Comparison of ENCODE assay signal across 23 cellular contexts in genomic region chr2:120624738-120625446, GRCh38.
"Had no signal": no experiment of that assay in that cellular context is flagged by ENCODE, and none has a peak within 500 bp of the region (broad histone marks: within the 10 kb centered on the region; RNA-seq: fewer than 3 reads in every experiment).

No MANE protein-coding gene starts in this region.

- H3K4me3 Mint-ChIP-seq: activated CD4-positive, alpha-beta T cell treated with anti-CD3 and anti-CD28 coated beads, Interleukin-2, amount 10 ng/mL, durations not matched to agents 24 days and 14 days; activated CD8-positive, alpha-beta T cell treated with anti-CD3 and anti-CD28 coated beads, Interleukin-2, amount 10 ng/mL, durations not matched to agents 7 days and 5 days; activated naive CD8-positive, alpha-beta T cell treated with anti-CD3 and anti-CD28 coated beads, Interleukin-2, amount 10 ng/mL, durations not matched to agents 7 days and 5 days; naive B cell; T-helper 1 cell treated with Interleukin-12 subunit alpha and Interleukin-12 subunit beta and Interleukin-4 antibody, amounts not matched to agents 30 μg/mL and 1 μg/mL, for 36 hours had no signal

- H3K36me3 ChIP-seq: brain microvascular endothelial cell had no signal

- DNase-seq: activated CD4-positive, alpha-beta T cell treated with anti-CD3 and anti-CD28 coated beads, Interleukin-2, amount 10 ng/mL, durations not matched to agents 24 days and 14 days; activated CD4-positive, CD25-positive, alpha-beta regulatory T cell; activated CD8-positive, alpha-beta memory T cell treated with anti-CD3 and anti-CD28 coated beads, Interleukin-2, amount 50 U/mL, for 48 hours; activated CD8-positive, alpha-beta T cell treated with anti-CD3 and anti-CD28 coated beads, Interleukin-2, amount 10 ng/mL, durations not matched to agents 7 days and 5 days; activated naive CD4-positive, alpha-beta T cell; activated naive CD8-positive, alpha-beta T cell treated with anti-CD3 and anti-CD28 coated beads, Interleukin-2, amount 10 ng/mL, durations not matched to agents 7 days and 5 days; anterior cingulate cortex; brain microvascular endothelial cell; cerebellar nuclear complex; effector CD8-positive, alpha-beta T cell; foreskin fibroblast; hypothalamus; naive B cell; retina; small intestine; stimulated activated CD4-positive, alpha-beta T cell treated with anti-CD3 and anti-CD28 coated beads, Interleukin-4, amount 100 ng/mL, for 4 hours; stimulated activated CD8-positive, alpha-beta memory T cell treated with anti-CD3 and anti-CD28 coated beads, Interleukin-4, amount 100 ng/mL, for 48 hours; stimulated activated naive CD8-positive, alpha-beta T cell treated with anti-CD3 and anti-CD28 coated beads, Interleukin-15, Interleukin-2, amounts not matched to agents 100 U/mL and 50 U/mL, for 24 hours; trophoblast cell had no signal

- ATAC-seq: activated CD8-positive, alpha-beta T cell treated with anti-CD3 and anti-CD28 coated beads, Interleukin-2, amount 10 ng/mL, durations not matched to agents 7 days and 5 days; SK-N-SH treated with all-trans-retinoic acid at 6 μM for 48 hours; stimulated activated naive CD8-positive, alpha-beta T cell treated with anti-CD3 and anti-CD28 coated beads, Interleukin-15, Interleukin-2, amounts not matched to agents 100 U/mL and 50 U/mL, for 24 hours had no signal

- H3K27ac ChIP-seq: brain microvascular endothelial cell, parathyroid adenoma had no signal

- H3K4me3 ChIP-seq: lung had no signal

- H3K36me3 Mint-ChIP-seq: activated naive CD8-positive, alpha-beta T cell treated with anti-CD3 and anti-CD28 coated beads, Interleukin-2, amount 10 ng/mL, durations not matched to agents 7 days and 5 days; naive B cell had no signal

- H3K4me1 Mint-ChIP-seq: activated CD4-positive, alpha-beta T cell treated with anti-CD3 and anti-CD28 coated beads, Interleukin-2, amount 10 ng/mL, durations not matched to agents 24 days and 14 days; activated naive CD8-positive, alpha-beta T cell treated with anti-CD3 and anti-CD28 coated beads, Interleukin-2, amount 10 ng/mL, durations not matched to agents 7 days and 5 days had no signal

- H3K27me3 ChIP-seq: brain microvascular endothelial cell had no signal

- H3K27me3 Mint-ChIP-seq: activated CD4-positive, alpha-beta T cell treated with anti-CD3 and anti-CD28 coated beads, Interleukin-2, amount 10 ng/mL, durations not matched to agents 24 days and 14 days had no signal

- H3K9me3 Mint-ChIP-seq: activated CD4-positive, alpha-beta T cell treated with anti-CD3 and anti-CD28 coated beads, Interleukin-2, amount 10 ng/mL, durations not matched to agents 24 days and 14 days; T-helper 1 cell treated with Interleukin-12 subunit alpha and Interleukin-12 subunit beta and Interleukin-4 antibody, amounts not matched to agents 30 μg/mL and 1 μg/mL, for 36 hours had no signal

- H3K4me1 ChIP-seq: parathyroid adenoma had no signal

- H3K9ac ChIP-seq: parathyroid adenoma had no signal

- H3K27ac Mint-ChIP-seq: activated CD4-positive, alpha-beta T cell treated with anti-CD3 and anti-CD28 coated beads, Interleukin-2, amount 10 ng/mL, durations not matched to agents 24 days and 14 days; activated CD8-positive, alpha-beta T cell treated with anti-CD3 and anti-CD28 coated beads, Interleukin-2, amount 10 ng/mL, durations not matched to agents 7 days and 5 days; activated naive CD8-positive, alpha-beta T cell treated with anti-CD3 and anti-CD28 coated beads, Interleukin-2, amount 10 ng/mL, durations not matched to agents 7 days and 5 days; T-helper 1 cell treated with Interleukin-12 subunit alpha and Interleukin-12 subunit beta and Interleukin-4 antibody, amounts not matched to agents 30 μg/mL and 1 μg/mL, for 36 hours had no signal
